21 cellular contexts compared by ENCODE assay signal in genomic region chr6:43884660-43885022, GRCh38.
DNase-seq lines count a peak whose midpoint lies in the region; ATAC-seq, FAIRE-seq and TF ChIP-seq lines count a peak whose summit lies in the region.
"Had no signal": no experiment of that assay in that cellular context is flagged by ENCODE, and none has a peak within 500 bp of the region (broad histone marks: within the 10 kb centered on the region; RNA-seq: fewer than 3 reads in every experiment).

No MANE protein-coding gene starts in this region.

- RAD21 ChIA-PET in GM12878 (lab: Charles Lee; ENCODE audit: unreplicated experiment) = interaction anchor here (1.1 to 1.7 kb wide), 5 partner anchors 28 to 117 kb away, joined by 3 to 4 read pairs (median 4); no protein-coding TSS in a partner anchor

- CTCF ChIA-PET in GM12878 (lab: Yijun Ruan, JAX) = interaction anchor here (0.7 to 1.7 kb wide), 5 partner anchors 20 to 1768 kb away, joined by 3 to 7 read pairs (median 4); no protein-coding TSS in a partner anchor
- CTCF ChIA-PET in activated CD4-positive, alpha-beta memory T cell treated with anti-CD3 and anti-CD28 coated beads, Interleukin-2, amount 10 ng/mL, durations not matched to agents 7 days and 5 days (lab: Charles Lee) = no interaction called here

- no peaks in the 10 kb centered on the region for H3K27me3 ChIP-seq in GM12878 (replicated peaks in 1 of 2; ENCODE audit: control insufficient read depth in 2 of 2, insufficient read depth in 2 of 2, low read length in 1 of 2)
- H3K27me3 ChIP-seq in spleen (replicated peaks in 1 of 7) = peaks cover 0 to 13% (median 0%) of the 10 kb centered on the region in 7 donors
- H3K27me3 ChIP-seq: brain microvascular endothelial cell, pancreas, SJSA1 had no signal

- no peaks in the 10 kb centered on the region for H3K9me3 Mint-ChIP-seq in activated CD4-positive, alpha-beta memory T cell treated with anti-CD3 and anti-CD28 coated beads, Interleukin-2, amount 10 ng/mL, durations not matched to agents 7 days and 5 days
- H3K9me3 Mint-ChIP-seq: activated naive CD8-positive, alpha-beta T cell treated with anti-CD3 and anti-CD28 coated beads, Interleukin-2, amount 10 ng/mL, durations not matched to agents 7 days and 5 days; stimulated activated naive CD8-positive, alpha-beta T cell treated with anti-CD3 and anti-CD28 coated beads, Interleukin-15, amount 100 ng/mL, for 72 hours; type B pancreatic cell had no signal

- in situ Hi-C loops in GM12878 (cut with MboI) = no loop called here

- H3K9ac ChIP-seq in GM12878 (ENCODE audit: control insufficient read depth, insufficient read depth, low read length) = no peak overlapping the region

- SMC1A ChIA-PET in GM12878 (lab: Charles Lee; ENCODE audit: uncharacterized antibody, unreplicated experiment) = interaction anchor here (1.2 kb wide), 1 partner anchor 21 kb away, joined by 3 read pairs; no protein-coding TSS in a partner anchor

- TF ChIP-seq POLR2A in GM12878 (IDR thresholded peaks at IDR 0.05; ENCODE audit: low read depth, low read length) = no peak
- TF ChIP-seq POLR2A in spleen (IDR thresholded peaks at IDR 0.05) = no peak

- H3K79me2 ChIP-seq in GM12878 (ENCODE audit: control insufficient read depth, insufficient read depth, low read length) = no peaks in the 10 kb centered on the region

- no peaks in the 10 kb centered on the region for H3K36me3 Mint-ChIP-seq in activated CD4-positive, alpha-beta memory T cell treated with anti-CD3 and anti-CD28 coated beads, Interleukin-2, amount 10 ng/mL, durations not matched to agents 7 days and 5 days (ENCODE audit: low read depth)
- H3K36me3 Mint-ChIP-seq: activated naive CD8-positive, alpha-beta T cell treated with anti-CD3 and anti-CD28 coated beads, Interleukin-2, amount 10 ng/mL, durations not matched to agents 7 days and 5 days; type B pancreatic cell had no signal

- FAIRE-seq in GM12878 (lab: Jason Lieb, UNC) = no peak
- FAIRE-seq: islet of Langerhans, pancreas had no signal

- 0 out of 2 replicates have a peak overlapping the region, but pooled peaks have one; percentile 6 for H2AFZ ChIP-seq in GM12878 (ENCODE audit: control insufficient read depth, low read depth, low read length)

- H3K36me3 ChIP-seq in GM12878 (ENCODE audit: control insufficient read depth in 2 of 2, insufficient read depth in 2 of 2, low read length in 1 of 2) (no peaks in the 10 kb centered on the region), spleen (no peaks in the 10 kb centered on the region)
- H3K36me3 ChIP-seq: brain microvascular endothelial cell, pancreas, SJSA1 had no signal

- POLR2A ChIA-PET in GM12878 (lab: Charles Lee) = interaction anchor here (1.2 kb wide), 1 partner anchor 78 kb away, joined by 3 read pairs; no protein-coding TSS in a partner anchor
- POLR2A ChIA-PET in activated CD4-positive, alpha-beta memory T cell treated with anti-CD3 and anti-CD28 coated beads, Interleukin-2, amount 10 ng/mL, durations not matched to agents 7 days and 5 days (lab: Charles Lee) = no interaction called here

- no peak for TF ChIP-seq EP300 in GM12878 (IDR thresholded peaks at IDR 0.05; ENCODE audit: borderline replicate concordance in 1 of 2, control insufficient read depth in 1 of 2, low read depth in 2 of 2, low read length in 2 of 2)

- H3K4me1 Mint-ChIP-seq in activated CD4-positive, alpha-beta memory T cell treated with anti-CD3 and anti-CD28 coated beads, Interleukin-2, amount 10 ng/mL, durations not matched to agents 7 days and 5 days = no peaks in the 10 kb centered on the region
- H3K4me1 Mint-ChIP-seq: activated naive CD8-positive, alpha-beta T cell treated with anti-CD3 and anti-CD28 coated beads, Interleukin-2, amount 10 ng/mL, durations not matched to agents 7 days and 5 days; stimulated activated naive CD8-positive, alpha-beta T cell treated with anti-CD3 and anti-CD28 coated beads, Interleukin-15, amount 100 ng/mL, for 72 hours had no signal

- H3K4me3 Mint-ChIP-seq in activated CD4-positive, alpha-beta memory T cell treated with anti-CD3 and anti-CD28 coated beads, Interleukin-2, amount 10 ng/mL, durations not matched to agents 7 days and 5 days = no peak overlapping the region
- H3K4me3 Mint-ChIP-seq: activated naive CD8-positive, alpha-beta T cell treated with anti-CD3 and anti-CD28 coated beads, Interleukin-2, amount 10 ng/mL, durations not matched to agents 7 days and 5 days; stimulated activated naive CD8-positive, alpha-beta T cell treated with anti-CD3 and anti-CD28 coated beads, Interleukin-15, amount 100 ng/mL, for 72 hours; type B pancreatic cell had no signal

- ATAC-seq in GM12878 = peak; percentile 37
- ATAC-seq: stimulated activated naive CD8-positive, alpha-beta T cell treated with anti-CD3 and anti-CD28 coated beads, Interleukin-15, amount 100 ng/mL, for 72 hours had no signal

- H3K9me3 ChIP-seq in GM12878 (replicated peaks; ENCODE audit: control insufficient read depth, insufficient read depth, low read length) (no peaks in the 10 kb centered on the region), spleen (no peaks in the 10 kb centered on the region)
- H3K9me3 ChIP-seq: pancreas, SJSA1 had no signal

- no peak overlapping the region for H3K4me3 ChIP-seq in GM12878
- H3K4me3 ChIP-seq in spleen = no peak overlapping the region
- H3K4me3 ChIP-seq: coronary artery, pancreas, SJSA1 had no signal

- DNase-seq in SIG-M5 treated with dmso at 0.1 percent for 504 hours (lab: John Stamatoyannopoulos, UW; ENCODE audit: unreplicated experiment) (peak; percentile 19), SIG-M5 (lab: John Stamatoyannopoulos, UW) (no peak), NOMO-1 (lab: John Stamatoyannopoulos, UW; ENCODE audit: unreplicated experiment in 2 of 2) (peak; percentile 21 to 31), GM12878 (ENCODE audit: low read depth, low spot score) (no peak), spleen (peak; percentile 67), occipital lobe (lab: John Stamatoyannopoulos, UW) (no peak)
- DNase-seq in activated CD4-positive, alpha-beta memory T cell treated with anti-CD3 and anti-CD28 coated beads, Interleukin-2, amount 10 ng/mL, durations not matched to agents 7 days and 5 days = no peak
- DNase-seq in stimulated activated CD4-positive, alpha-beta T cell treated with anti-CD3 and anti-CD28 coated beads, Interleukin-4, amount 100 ng/mL, for 4 hours = no peak
- DNase-seq: activated CD4-positive, CD25-positive, alpha-beta regulatory T cell treated with anti-CD3 and anti-CD28 coated beads, Interleukin-2, amount 50 U/mL, for 72 hours; activated naive CD8-positive, alpha-beta T cell treated with anti-CD3 and anti-CD28 coated beads, Interleukin-2, amount 10 ng/mL, durations not matched to agents 7 days and 5 days; brain microvascular endothelial cell; IMR-90; NCI-H2029 treated with DMSO at 0.1 percent for 48 hours; stimulated activated CD4-positive, alpha-beta T cell treated with anti-CD3 and anti-CD28 coated beads, Interleukin-2, amount 100 ng/mL, for 48 hours; stimulated activated naive CD8-positive, alpha-beta T cell treated with anti-CD3 and anti-CD28 coated beads, Interleukin-15, amount 100 ng/mL, for 72 hours had no signal

- intact Hi-C loops in GM12878 (cut with micrococcal nuclease; ENCODE audit: unreplicated experiment) (no loop called here), spleen (cut with DNase I; ENCODE audit: low total_unique reads) (no loop called here)

- H3K4me1 ChIP-seq in GM12878 (ENCODE audit: control insufficient read depth, insufficient read depth, low read length) (peaks cover 22% of the 10 kb centered on the region), spleen (peaks cover 0 to 16% (median 7%) of the 10 kb centered on the region in 6 donors)

- no peak for TF ChIP-seq RAD21 in GM12878 (IDR thresholded peaks at IDR 0.05; ENCODE audit: insufficient read depth, low read depth, low read length)

- WGBS in GM12878 (ENCODE audit: insufficient coverage, insufficient replicate concordance, low lambda C conversion rate, missing lambda C conversion rate) = 35% methylated on average over 5 of the region's 5 CpGs
- 52 to 63% (median 58%) methylated on average over 5 of the region's 5 CpGs for WGBS in spleen, 5 donors

- TF ChIP-seq CTCF in GM12878 (IDR thresholded peaks at IDR 0.05 in 2 of 3, conservative IDR thresholded peaks at IDR 0.05 in 1 of 3; ENCODE audit: control insufficient read depth in 2 of 3, extremely low read depth in 1 of 3, insufficient read depth in 1 of 3, low read depth in 3 of 3, low read length in 3 of 3) = no peak
- no peak for TF ChIP-seq CTCF in spleen (IDR thresholded peaks at IDR 0.05 in 8 of 11, conservative IDR thresholded peaks at IDR 0.05 in 3 of 11)

- peaks cover 2% of the 10 kb centered on the region for H3K27me3 Mint-ChIP-seq in activated CD4-positive, alpha-beta memory T cell treated with anti-CD3 and anti-CD28 coated beads, Interleukin-2, amount 10 ng/mL, durations not matched to agents 7 days and 5 days
- H3K27me3 Mint-ChIP-seq: activated naive CD8-positive, alpha-beta T cell treated with anti-CD3 and anti-CD28 coated beads, Interleukin-2, amount 10 ng/mL, durations not matched to agents 7 days and 5 days; type B pancreatic cell had no signal

- H3K27ac ChIP-seq in GM12878 (ENCODE audit: control insufficient read depth, insufficient read depth) (peak overlapping the region; percentile 47), spleen (peak overlapping the region in 1 of 8 donors; percentile 45)
- H3K27ac ChIP-seq: 22Rv1, brain microvascular endothelial cell, SJSA1 had no signal

- no peak overlapping the region for H3K27ac Mint-ChIP-seq in activated CD4-positive, alpha-beta memory T cell treated with anti-CD3 and anti-CD28 coated beads, Interleukin-2, amount 10 ng/mL, durations not matched to agents 7 days and 5 days
- H3K27ac Mint-ChIP-seq: activated naive CD8-positive, alpha-beta T cell treated with anti-CD3 and anti-CD28 coated beads, Interleukin-2, amount 10 ng/mL, durations not matched to agents 7 days and 5 days; stimulated activated naive CD8-positive, alpha-beta T cell treated with anti-CD3 and anti-CD28 coated beads, Interleukin-15, amount 100 ng/mL, for 72 hours; type B pancreatic cell had no signal

- no TSS peak for BruUV-seq in GM12878 (replicated peaks; lab: Mats Ljungman, UMichigan)

- no peaks in the 10 kb centered on the region for H4K20me1 ChIP-seq in GM12878 (ENCODE audit: control insufficient read depth, insufficient read depth)

- H3K4me2 ChIP-seq in GM12878 (ENCODE audit: control insufficient read depth, insufficient read depth) = no peak overlapping the region; the same call in 1 of the 2 replicates

TF ChIP-seq in GM12878, 131 proteins besides CTCF, POLR2A, EP300 and RAD21 (continues in another document):
- no peak for TF ChIP-seq BACH1 (IDR thresholded peaks at IDR 0.05; ENCODE audit: borderline replicate concordance)
- no peak for TF ChIP-seq FOXM1 (IDR thresholded peaks at IDR 0.05; ENCODE audit: low read depth, low read length)
- TF ChIP-seq RFX5 (IDR thresholded peaks at IDR 0.05; ENCODE audit: low read depth, low read length) = no peak
- TF ChIP-seq ATF7 (IDR thresholded peaks at IDR 0.05; ENCODE audit: low read depth) = no peak

Comparison
In these comparisons a context has a peak if more than half of its experiments do, and no peak if none do; other contexts are left out.
1. DNase-seq: peak in SIG-M5 treated with dmso at 0.1 percent for 504 hours (single experiment), NOMO-1 (2 of 2) and spleen (single experiment); none in SIG-M5 (single experiment), GM12878 (single experiment), activated CD4-positive, alpha-beta memory T cell treated with anti-CD3 and anti-CD28 coated beads, Interleukin-2, amount 10 ng/mL, durations not matched to agents 7 days and 5 days (single experiment), occipital lobe (single experiment) and stimulated activated CD4-positive, alpha-beta T cell treated with anti-CD3 and anti-CD28 coated beads, Interleukin-4, amount 100 ng/mL, for 4 hours (0 of 2).